8 cellular contexts compared by ENCODE assay signal in the genomic region with DNA sequence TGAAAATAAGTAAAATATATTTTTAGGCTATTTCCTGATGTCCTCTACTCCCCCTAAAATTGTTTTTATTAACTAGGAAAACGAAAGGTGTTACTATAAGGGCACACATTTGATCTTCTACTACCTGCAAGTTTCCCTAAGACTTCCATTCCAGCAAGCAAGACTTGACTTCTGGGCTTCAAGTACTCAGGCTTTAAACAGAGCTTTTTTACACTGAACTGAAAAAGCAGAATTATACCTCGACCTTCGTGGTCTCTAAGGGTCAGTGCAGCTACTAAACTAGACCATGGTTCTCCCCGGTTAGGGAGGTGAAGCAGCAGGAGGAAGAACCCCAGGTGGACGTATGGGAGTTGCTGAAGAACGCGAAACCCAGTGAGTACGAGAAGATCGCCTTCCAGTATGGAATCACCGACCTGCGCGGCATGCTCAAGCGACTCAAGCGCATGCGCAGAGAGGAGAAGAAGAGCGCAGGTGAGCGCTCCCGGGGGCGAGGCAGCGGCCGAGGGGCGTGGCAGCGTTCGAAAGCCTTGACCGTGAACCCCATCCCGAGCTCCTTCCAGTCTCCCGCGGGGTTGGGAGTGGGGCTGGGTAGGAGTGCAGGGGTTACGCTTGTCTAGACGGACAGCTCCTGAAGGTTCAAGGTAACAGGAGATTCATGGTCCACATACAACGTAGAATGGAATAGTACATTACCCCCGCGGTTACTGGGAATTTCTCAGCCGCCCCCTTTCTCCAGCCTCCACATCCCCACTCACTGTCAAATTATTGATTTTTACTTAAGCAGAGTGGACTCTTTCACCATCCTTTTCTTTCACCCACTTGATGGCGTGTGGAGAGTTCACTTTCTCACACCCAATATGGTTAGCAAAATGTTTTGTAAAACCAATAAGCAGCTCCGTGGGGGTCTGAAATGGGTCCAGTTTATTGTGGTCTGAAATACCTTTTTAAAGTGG. TPM values are rescaled to one million over a fixed set of nuclear protein-coding genes. Genes with fewer than 3 reads are reported as not detected.
A peak's percentile ranks its signal among the peaks of the same experiment; 100 is the strongest.
DNase-seq lines count a peak whose midpoint lies in the region; ATAC-seq and TF ChIP-seq lines count a peak whose summit lies in the region.
"Had no signal": no experiment of that assay in that cellular context is flagged by ENCODE, and none has a peak within 500 bp of the region (broad histone marks: within the 10 kb centered on the region; RNA-seq: fewer than 3 reads in every experiment).

No MANE protein-coding gene starts in this region.

- WGBS in aorta, 2 donors, result 11% methylated on average over 24 to 36 of the region's 36 CpGs

- ATAC-seq in activated T-cell treated with anti-CD3 and anti-CD28 coated beads, Interleukin-2, amount 50 U/mL, for 4 hours, result no peak
- ATAC-seq in sciatic nerve (peak; percentile 22), aorta (ENCODE audit: low FRiP score) (no peak)

- H3K9ac ChIP-seq in iPS-18a (ENCODE audit: low read length), result no peak overlapping the region

- peak overlapping the region; percentile 35 for H3K4me3 ChIP-seq in iPS-18a (ENCODE audit: low read length)
- H3K4me3 ChIP-seq in aorta (ENCODE audit: low read length in 2 of 2), result no peak overlapping the region
- no peak overlapping the region for H3K4me3 ChIP-seq in BE2C (ENCODE audit: low read depth, low read length)

- H3K4me1 ChIP-seq in iPS-18a (ENCODE audit: control insufficient read depth, low read depth, low read length), result no peaks in the 10 kb centered on the region
- H3K4me1 ChIP-seq in aorta (ENCODE audit: control insufficient read depth in 1 of 2, insufficient read depth in 2 of 2, low read length in 2 of 2), result no peaks in the 10 kb centered on the region
- H3K4me1 ChIP-seq in BE2C, result no peaks in the 10 kb centered on the region

- H3K27ac ChIP-seq in iPS-18a (ENCODE audit: low read length) (no peak overlapping the region), aorta (ENCODE audit: low read depth in 1 of 2, low read length in 2 of 2) (no peak overlapping the region)

- H3K27me3 Mint-ChIP-seq in activated T-cell treated with anti-CD3 and anti-CD28 coated beads, Interleukin-2, amount 50 U/mL, for 4 hours (ENCODE audit: low read depth), result peaks cover 29% of the 10 kb centered on the region

- peak; percentile 60 for DNase-seq in HuH-7 (ENCODE audit: low spot score)
- no peak for DNase-seq in activated T-cell treated with anti-CD3 and anti-CD28 coated beads, Interleukin-2, amount 50 U/mL, for 4 hours
- DNase-seq in sciatic nerve (ENCODE audit: low spot score), result no peak
- DNase-seq in Kasumi-1 (lab: John Stamatoyannopoulos, UW), result no peak
- no peak for DNase-seq in aorta
- DNase-seq in BE2C, result no peak

- no peaks in the 10 kb centered on the region for H3K9me3 Mint-ChIP-seq in activated T-cell treated with anti-CD3 and anti-CD28 coated beads, Interleukin-2, amount 50 U/mL, for 4 hours

- intact Hi-C loops in sciatic nerve (cut with DNase I) (no loop called here), aorta (cut with DNase I) (no loop called here)

- H3K4me1 Mint-ChIP-seq in activated T-cell treated with anti-CD3 and anti-CD28 coated beads, Interleukin-2, amount 50 U/mL, for 4 hours (ENCODE audit: low read depth), result peaks cover 3% of the 10 kb centered on the region

- H3K9me3 ChIP-seq in iPS-18a (ENCODE audit: control insufficient read depth, low read depth, low read length), result no peaks in the 10 kb centered on the region
- no peaks in the 10 kb centered on the region for H3K9me3 ChIP-seq in aorta (ENCODE audit: control insufficient read depth, low read length)
- no peaks in the 10 kb centered on the region for H3K9me3 ChIP-seq in BE2C

- TF ChIP-seq CTCF in BE2C (IDR thresholded peaks at IDR 0.05; ENCODE audit: low read depth, low read length), result no peak

- peak overlapping the region; percentile 27 for H3K4me3 Mint-ChIP-seq in activated T-cell treated with anti-CD3 and anti-CD28 coated beads, Interleukin-2, amount 50 U/mL, for 4 hours

- no peaks in the 10 kb centered on the region for H3K36me3 Mint-ChIP-seq in activated T-cell treated with anti-CD3 and anti-CD28 coated beads, Interleukin-2, amount 50 U/mL, for 4 hours (ENCODE audit: insufficient read depth)

- H3K36me3 ChIP-seq in iPS-18a (ENCODE audit: control insufficient read depth, low read depth, low read length), result no peaks in the 10 kb centered on the region
- no peaks in the 10 kb centered on the region for H3K36me3 ChIP-seq in aorta (ENCODE audit: control insufficient read depth in 1 of 2, insufficient read depth in 2 of 2, low read length in 1 of 2)
- no peaks in the 10 kb centered on the region for H3K36me3 ChIP-seq in BE2C

- H3K27me3 ChIP-seq in iPS-18a (ENCODE audit: control insufficient read depth, insufficient read depth, low read length) (peaks cover 25% of the 10 kb centered on the region), aorta (ENCODE audit: control insufficient read depth in 1 of 2, insufficient read depth in 2 of 2, low read length in 1 of 2) (no peaks in the 10 kb centered on the region), BE2C (no peaks in the 10 kb centered on the region)

RNA-seq across cellular contexts. Expression of gene MYBPC1, which starts 47.6 kb away (rescaled TPM):
- not detected for total RNA-seq in activated T-cell treated with anti-CD3 and anti-CD28 coated beads, Interleukin-2, amount 50 U/mL, for 4 hours
- total RNA-seq in sciatic nerve (0.13 TPM), aorta (not detected)
- under 1 TPM in 1 of 2 donors, not detected in 1; 0.36 TPM for polyA plus RNA-seq in aorta
- not detected for polyA plus RNA-seq in BE2C (2012; ENCODE audit: insufficient read depth, insufficient read length, low read depth)
- total RNA-seq: T-helper 2 cell treated with Interferon-gamma antibody and Interleukin-4, amounts not matched to agents 100 ng/mL and 5 ng/mL, for 36 hours had no signal

RNA-seq across cellular contexts. Expression of gene CHPT1, which starts 55.0 kb away (rescaled TPM):
- total RNA-seq in activated T-cell treated with anti-CD3 and anti-CD28 coated beads, Interleukin-2, amount 50 U/mL, for 4 hours, result 10 to 100 TPM; 16.3 to 18.2 (median 16.5) TPM
- 66.3 TPM for total RNA-seq in sciatic nerve
- total RNA-seq in aorta, result 10 to 100 TPM; 41.8 to 49.9 TPM
- polyA plus RNA-seq in aorta, result 10 to 100 TPM; 34.1 to 83.8 TPM
- polyA plus RNA-seq in BE2C (2012; ENCODE audit: insufficient read depth, insufficient read length, low read depth), result 26.0 TPM
